Comparison of ENCODE assay signal across 8 cellular contexts in the genomic region with DNA sequence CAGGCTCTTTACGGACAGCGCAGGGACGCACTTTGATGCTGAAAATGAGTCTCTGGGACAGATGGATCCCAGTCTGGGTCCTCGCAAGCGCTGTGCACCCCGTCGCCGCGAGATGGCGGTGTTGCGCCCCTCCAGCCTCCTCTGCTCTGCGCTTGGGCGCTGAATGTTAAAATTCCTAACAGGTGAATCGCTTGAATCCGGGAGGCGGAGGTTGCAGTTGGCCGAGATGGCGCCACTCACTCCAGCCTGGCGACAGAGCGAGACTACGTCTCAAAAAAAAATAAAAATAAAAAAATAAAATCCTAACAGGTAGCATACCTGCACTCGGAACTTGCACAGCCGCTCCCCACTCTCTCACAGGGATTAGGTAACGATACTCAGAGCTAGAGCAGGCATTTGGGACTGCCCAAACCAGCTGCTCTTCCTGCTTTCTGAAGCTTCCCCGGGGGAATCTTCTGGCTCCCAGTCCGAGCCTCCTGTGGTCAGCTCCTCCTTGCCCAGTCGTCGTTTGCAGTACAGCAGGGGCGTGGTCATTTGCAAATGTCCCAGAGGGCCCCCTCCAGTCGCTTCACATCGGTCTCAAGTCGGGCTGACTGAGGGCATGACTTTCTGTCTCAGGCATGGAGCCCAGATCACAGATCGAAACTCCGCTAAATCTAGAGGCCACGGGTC. TPM values are rescaled to one million over a fixed set of nuclear protein-coding genes. Genes with fewer than 3 reads are reported as not detected.
DNase-seq lines count a peak whose midpoint lies in the region; ATAC-seq and TF ChIP-seq lines count a peak whose summit lies in the region.

No MANE protein-coding gene starts in this region.

- H3K36me3 ChIP-seq in SU-DHL-6 (ENCODE audit: low read length): no peaks in the 10 kb centered on the region
- no peaks in the 10 kb centered on the region for H3K36me3 ChIP-seq in uterus

- H3K27me3 ChIP-seq in SU-DHL-6 (ENCODE audit: low read length): no peaks in the 10 kb centered on the region
- no peaks in the 10 kb centered on the region for H3K27me3 ChIP-seq in uterus

- peak; percentile 68 for TF ChIP-seq CTCF in SU-DHL-6 (IDR thresholded peaks at IDR 0.05; ENCODE audit: insufficient read depth, low read length, poor library complexity, severe bottlenecking)
- TF ChIP-seq CTCF in uterus (IDR thresholded peaks at IDR 0.05): peak; percentile 73 to 90 (median 76)

- no peaks in the 10 kb centered on the region for H3F3A ChIP-seq in SU-DHL-6 (ENCODE audit: insufficient read depth)

- H3K27ac ChIP-seq in SU-DHL-6 (ENCODE audit: low read depth, low read length) (no peak overlapping the region), uterus (no peak overlapping the region)

- H2AFZ ChIP-seq in SU-DHL-6 (ENCODE audit: low read depth, low read length, severe bottlenecking): no peak overlapping the region

- H3K9ac ChIP-seq in SU-DHL-6 (ENCODE audit: low read length): no peak overlapping the region

- H3K4me3 ChIP-seq in SU-DHL-6 (ENCODE audit: insufficient read depth, low read length, poor library complexity, severe bottlenecking) (no peak overlapping the region), uterus (no peak overlapping the region)

- H3K4me2 ChIP-seq in SU-DHL-6 (ENCODE audit: low read depth, low read length, poor library complexity, severe bottlenecking): no peak overlapping the region

- DNase-seq in SIG-M5 treated with dmso at 0.1 percent for 504 hours (lab: John Stamatoyannopoulos, UW; ENCODE audit: unreplicated experiment) (peak; percentile 51), SIG-M5 (lab: John Stamatoyannopoulos, UW) (no peak), HUDEP-2 (lab: John Stamatoyannopoulos, UW; ENCODE audit: unreplicated experiment in 76 of 76) (peak in 52 of 76 experiments; percentile 3 to 67 (median 32)), amniotic stem cell (lab: John Stamatoyannopoulos, UW) (peak; percentile 37), left cardiac atrium (peak; percentile 74), posterior vena cava (ENCODE audit: low spot score) (peak; percentile 92), uterus (peak; percentile 66 to 76)

- no peak for TF ChIP-seq POLR2A in uterus (IDR thresholded peaks at IDR 0.05)

- intact Hi-C loops in left cardiac atrium (cut with DNase I): no loop called here
- intact Hi-C loops in posterior vena cava (cut with DNase I): no loop called here
- intact Hi-C loops in uterus (cut with DNase I; ENCODE audit: low total_unique reads): no loop called here

- no peaks in the 10 kb centered on the region for H4K20me1 ChIP-seq in SU-DHL-6 (ENCODE audit: low read depth, low read length)

- H3K9me2 ChIP-seq in SU-DHL-6 (replicated peaks; ENCODE audit: insufficient read depth, low read length): no peaks in the 10 kb centered on the region

- H3K4me1 ChIP-seq in uterus: no peaks in the 10 kb centered on the region

- no peaks in the 10 kb centered on the region for H3K79me2 ChIP-seq in SU-DHL-6 (ENCODE audit: insufficient read depth, low read length)

- peak; percentile 72 to 81 for ATAC-seq in left cardiac atrium

- H3K9me3 ChIP-seq in SU-DHL-6 (ENCODE audit: insufficient read depth, low read length) (no peaks in the 10 kb centered on the region), uterus (no peaks in the 10 kb centered on the region)

RNA-seq across cellular contexts. Expression of gene OSGIN1, which starts 26.2 kb away (rescaled TPM):
- total RNA-seq in left cardiac atrium (1 to 10 TPM; 7.0 to 8.3 TPM), posterior vena cava (1 to 10 TPM; 6.2 to 6.8 TPM), uterus (1 to 10 TPM in 2 of 4 donors, under 1 TPM in 1, not detected in 1; 0.77 to 5.4 (median 1.2) TPM)

RNA-seq across cellular contexts. Expression of gene MLYCD, which starts 27.9 kb away (rescaled TPM):
- total RNA-seq in left cardiac atrium: 10 to 100 TPM; 27.0 to 36.3 TPM
- total RNA-seq in posterior vena cava: 1 to 10 TPM; 5.5 TPM
- total RNA-seq in uterus: 10 to 100 TPM in 1 of 4 donors, 1 to 10 TPM in 3; 4.5 to 16.6 (median 6.7) TPM

RNA-seq across cellular contexts. Expression of gene NECAB2, which starts 41.2 kb away (rescaled TPM):
- total RNA-seq in left cardiac atrium (under 1 TPM in 1 of 2 donors, not detected in 1; 0.91 TPM), posterior vena cava (1 to 10 TPM in 1 of 2 donors, under 1 TPM in 1; 0.71 to 3.0 TPM), uterus (1 to 10 TPM in 2 of 4 donors, not detected in 2; 1.1 to 1.4 TPM)
